Comparison of ENCODE assay signal across 27 cellular contexts in the genomic region with DNA sequence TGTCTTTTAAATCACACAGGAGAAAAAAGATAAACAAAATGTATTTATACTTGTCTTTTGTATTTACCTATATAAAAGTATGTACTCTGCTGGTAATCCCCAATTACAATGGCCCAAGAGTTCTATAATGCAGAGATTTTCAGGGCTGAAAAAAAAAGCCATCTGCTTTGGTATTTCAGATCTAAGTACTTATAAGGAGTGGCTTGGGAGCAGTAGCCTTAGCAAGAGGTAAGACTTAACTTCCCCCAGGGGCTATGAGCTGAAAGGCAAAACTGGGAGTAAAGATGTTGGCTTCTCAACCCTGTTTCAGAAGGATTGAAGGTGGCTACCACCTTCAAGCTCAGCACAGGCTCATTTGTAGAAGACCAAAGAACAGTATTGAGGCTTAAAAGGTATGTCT.
"Had no signal": no experiment of that assay in that cellular context is flagged by ENCODE, and none has a peak within 500 bp of the region (broad histone marks: within the 10 kb centered on the region; RNA-seq: fewer than 3 reads in every experiment).

No MANE protein-coding gene starts in this region.

- H3K27ac Mint-ChIP-seq: immature natural killer cell; memory B cell; mesothelial cell of epicardium; natural killer cell treated with Interleukin-12 subunit alpha and Interleukin-12 subunit beta and Interleukin-15 and Interleukin-18, amount 100 ng/mL, for 72 hours; progenitor cell of endocrine pancreas; stimulated activated naive B cell treated with anti-CD40 and anti-IgM and Interleukin-4, amounts not matched to agents 10 μg/mL and 1 μg/mL and 100 μg/mL, for 72 hours; stimulated activated naive CD8-positive, alpha-beta T cell treated with anti-CD3 and anti-CD28 coated beads, Interleukin-15, Interleukin-2, amounts not matched to agents 100 ng/mL and 50 ng/mL, for 24 hours had no signal

- H3K9me3 Mint-ChIP-seq: immature natural killer cell; memory B cell; mesothelial cell of epicardium; naive B cell; natural killer cell treated with Interleukin-12 subunit alpha and Interleukin-12 subunit beta and Interleukin-15 and Interleukin-18, amount 100 ng/mL, for 72 hours; neural crest cell; stimulated activated naive B cell treated with anti-CD40 and anti-IgM and Interleukin-4, amounts not matched to agents 10 μg/mL and 1 μg/mL and 100 μg/mL, for 72 hours; stimulated activated naive CD8-positive, alpha-beta T cell treated with anti-CD3 and anti-CD28 coated beads, Interleukin-15, Interleukin-2, amounts not matched to agents 100 ng/mL and 50 ng/mL, for 24 hours had no signal

- DNase-seq: colonic mucosa; dermis blood vessel endothelial cell; effector memory CD4-positive, alpha-beta T cell; foreskin keratinocyte; heart left ventricle; immature natural killer cell; mucosa of descending colon; naive B cell; small intestine; stimulated activated CD4-positive, alpha-beta T cell treated with anti-CD3 and anti-CD28 coated beads, Interleukin-15, amount 100 ng/mL, for 24 hours; stimulated activated CD4-positive, alpha-beta T cell treated with anti-CD3 and anti-CD28 coated beads, Interleukin-2, amount 100 ng/mL, for 48 hours; stimulated activated naive B cell treated with anti-CD40 and anti-IgM and Interleukin-4, amounts not matched to agents 10 μg/mL and 1 μg/mL and 100 μg/mL, for 72 hours; transverse colon; upper lobe of right lung had no signal

- H3K4me1 ChIP-seq: colonic mucosa, esophagus muscularis mucosa, gastroesophageal sphincter, heart left ventricle, parathyroid adenoma, right lobe of liver, upper lobe of right lung, vagina had no signal

- H3K79me2 ChIP-seq: hepatocyte, parathyroid adenoma had no signal

- H3K36me3 ChIP-seq: colonic mucosa, esophagus muscularis mucosa, gastroesophageal sphincter, heart left ventricle, right lobe of liver, transverse colon, upper lobe of right lung, vagina had no signal

- H3K9me3 ChIP-seq: colonic mucosa, esophagus muscularis mucosa, gastroesophageal sphincter, heart left ventricle, mucosa of descending colon, right lobe of liver, transverse colon, upper lobe of right lung, vagina had no signal

- H3K27me3 ChIP-seq: colonic mucosa, esophagus muscularis mucosa, foreskin keratinocyte, gastroesophageal sphincter, heart left ventricle, hepatocyte, right lobe of liver, transverse colon, upper lobe of right lung, vagina had no signal

- H2AFZ ChIP-seq: hepatocyte, parathyroid adenoma had no signal

- H3K4me2 ChIP-seq: hepatocyte had no signal

- H3K4me3 Mint-ChIP-seq: immature natural killer cell; memory B cell; mesothelial cell of epicardium; naive B cell; natural killer cell treated with Interleukin-12 subunit alpha and Interleukin-12 subunit beta and Interleukin-15 and Interleukin-18, amount 100 ng/mL, for 72 hours; neural crest cell; stimulated activated naive B cell treated with anti-CD40 and anti-IgM and Interleukin-4, amounts not matched to agents 10 μg/mL and 1 μg/mL and 100 μg/mL, for 72 hours; stimulated activated naive CD8-positive, alpha-beta T cell treated with anti-CD3 and anti-CD28 coated beads, Interleukin-15, Interleukin-2, amounts not matched to agents 100 ng/mL and 50 ng/mL, for 24 hours had no signal

- H3K27me3 Mint-ChIP-seq: memory B cell; naive B cell; natural killer cell treated with Interleukin-12 subunit alpha and Interleukin-12 subunit beta and Interleukin-15 and Interleukin-18, amount 100 ng/mL, for 72 hours; progenitor cell of endocrine pancreas; stimulated activated naive B cell treated with anti-CD40 and anti-IgM and Interleukin-4, amounts not matched to agents 10 μg/mL and 1 μg/mL and 100 μg/mL, for 72 hours; stimulated activated naive CD8-positive, alpha-beta T cell treated with anti-CD3 and anti-CD28 coated beads, Interleukin-15, Interleukin-2, amounts not matched to agents 100 ng/mL and 50 ng/mL, for 24 hours had no signal

- H3K36me3 Mint-ChIP-seq: immature natural killer cell; memory B cell; mesothelial cell of epicardium; naive B cell; natural killer cell treated with Interleukin-12 subunit alpha and Interleukin-12 subunit beta and Interleukin-15 and Interleukin-18, amount 100 ng/mL, for 72 hours; stimulated activated naive B cell treated with anti-CD40 and anti-IgM and Interleukin-4, amounts not matched to agents 10 μg/mL and 1 μg/mL and 100 μg/mL, for 72 hours had no signal

- H3K9ac ChIP-seq: parathyroid adenoma had no signal

- H3K27ac ChIP-seq: colonic mucosa, esophagus muscularis mucosa, foreskin keratinocyte, gastroesophageal sphincter, heart left ventricle, hepatocyte, parathyroid adenoma, right lobe of liver, transverse colon, upper lobe of right lung, vagina had no signal

- H3K4me3 ChIP-seq: colonic mucosa, esophagus muscularis mucosa, gastroesophageal sphincter, heart left ventricle, hepatocyte, lung, mucosa of descending colon, right lobe of liver, transverse colon, upper lobe of right lung, vagina had no signal

- H3K4me1 Mint-ChIP-seq: immature natural killer cell; naive B cell; stimulated activated naive B cell treated with anti-CD40 and anti-IgM and Interleukin-4, amounts not matched to agents 10 μg/mL and 1 μg/mL and 100 μg/mL, for 72 hours had no signal
